ENCODE assay signal across 8 cellular contexts in genomic region chr1:89842547-89843278, GRCh38. TPM values are rescaled to one million over a fixed set of nuclear protein-coding genes. Genes with fewer than 3 reads are reported as not detected.
DNase-seq lines count a peak whose midpoint lies in the region; ATAC-seq and TF ChIP-seq lines count a peak whose summit lies in the region.

No MANE protein-coding gene starts in this region.

- no peak for TF ChIP-seq CTCF in ovary (IDR thresholded peaks at IDR 0.05)

- peaks cover 18% of the 10 kb centered on the region; the same call in 1 of the 2 replicates for H3K36me3 ChIP-seq in SK-N-MC (ENCODE audit: insufficient read depth, low read length)
- H3K36me3 ChIP-seq in ovary: no peaks in the 10 kb centered on the region

- H3K9ac ChIP-seq in SK-N-MC (ENCODE audit: insufficient read length): peak overlapping the region; percentile 34

- H3K4me3 ChIP-seq in SK-N-MC (peak overlapping the region; percentile 73), ovary (peak overlapping the region; percentile 85)

- intact Hi-C loops in ovary (cut with DNase I): loop anchor here in 1 of 4 donors (2.0 kb wide), 1 partner anchor 18 kb away; no protein-coding TSS in a partner anchor

- ATAC-seq in GM18868 (IDR thresholded peaks at IDR 0.05; ENCODE audit: unreplicated experiment): peak; percentile 39
- peak; percentile 44 for ATAC-seq in HG03064 (IDR thresholded peaks at IDR 0.05; ENCODE audit: low read depth, unreplicated experiment)

- H3K4me1 ChIP-seq in ovary (ENCODE audit: insufficient read depth): peaks cover 3% of the 10 kb centered on the region

- peak; percentile 57 for DNase-seq in AG20443 (ENCODE audit: low spot score)
- DNase-seq in SK-N-MC (ENCODE audit: low read depth, low spot score): no peak
- peak; percentile 51 for DNase-seq in fibroblast of peridontal ligament (ENCODE audit: extremely low read depth)
- peak in 1 of 5 donors; percentile 25 for DNase-seq in ovary
- DNase-seq in cortex of kidney (lab: John Stamatoyannopoulos, UW): no peak
- no peak for DNase-seq in EL

- TF ChIP-seq EP300 in ovary (IDR thresholded peaks at IDR 0.05): no peak

- H3K9me3 ChIP-seq in SK-N-MC (ENCODE audit: low read depth, low read length) (no peaks in the 10 kb centered on the region), ovary (no peaks in the 10 kb centered on the region)

- WGBS in ovary, 3 donors: 16 to 19% (median 17%) methylated on average over 9 of the region's 9 CpGs

- no peak for TF ChIP-seq POLR2A in ovary (IDR thresholded peaks at IDR 0.05)

- H3K27me3 ChIP-seq in ovary: no peaks in the 10 kb centered on the region

- H3K27ac ChIP-seq in SK-N-MC (no peak overlapping the region), ovary (peak overlapping the region; percentile 28 to 67)

RNA-seq across cellular contexts. Expression of gene LRRC8D, which starts 21.9 kb away (rescaled TPM):
- 10 to 100 TPM in 1 of 7 donors, 1 to 10 TPM in 6; 5.0 to 14.1 (median 8.8) TPM for total RNA-seq in ovary
- polyA plus RNA-seq in ovary: 10 to 100 TPM in 1 of 2 donors, 1 to 10 TPM in 1; 6.1 to 13.2 TPM

Comparison
In these comparisons a context has a peak if more than half of its experiments do, and no peak if none do; other contexts are left out.
1. DNase-seq: peak in AG20443 (single experiment) and fibroblast of peridontal ligament (single experiment); none in SK-N-MC (single experiment), cortex of kidney (single experiment) and EL (single experiment).